Comparison of ENCODE assay signal across 8 cellular contexts in genomic region chr11:36149538-36150242, GRCh38.
DNase-seq lines count a peak whose midpoint lies in the region; ATAC-seq and TF ChIP-seq lines count a peak whose summit lies in the region.

No MANE protein-coding gene starts in this region.

- no peaks in the 10 kb centered on the region for H3K9me3 ChIP-seq in SK-N-SH
- H3K9me3 ChIP-seq in lower lobe of right lung, result no peaks in the 10 kb centered on the region
- H3K9me3 ChIP-seq in tibial artery, result no peaks in the 10 kb centered on the region

- H3K4me1 Mint-ChIP-seq in chondrocyte (ENCODE audit: low read depth), result peaks cover 47% of the 10 kb centered on the region

- POLR2A ChIA-PET in SK-N-SH (lab: Yijun Ruan, JAX), result no interaction called here

- peaks cover 2% of the 10 kb centered on the region for H3K9me3 Mint-ChIP-seq in chondrocyte (ENCODE audit: low read depth)

- TF ChIP-seq EP300 in SK-N-SH (IDR thresholded peaks at IDR 0.05; ENCODE audit: borderline replicate concordance in 1 of 2, low read depth in 1 of 2, low read length in 1 of 2), result peak in 1 of 2 experiments; percentile 97; a peak in 2 of 4 replicates

- peak; percentile 73 for TF ChIP-seq RAD21 in SK-N-SH (IDR thresholded peaks at IDR 0.05; ENCODE audit: low read length)

- H3K4me1 ChIP-seq in SK-N-SH (ENCODE audit: control insufficient read depth in 1 of 2, insufficient read depth in 2 of 2, low read depth in 1 of 2, low read length in 1 of 2), result peaks cover 18 to 19% of the 10 kb centered on the region in 2 experiments; a peak in 3 of 4 replicates
- H3K4me1 ChIP-seq in lower lobe of right lung, result peaks cover 15% of the 10 kb centered on the region
- peaks cover 0 to 15% (median 8%) of the 10 kb centered on the region in 4 donors for H3K4me1 ChIP-seq in tibial artery

- H3K27ac Mint-ChIP-seq in chondrocyte (ENCODE audit: unreplicated experiment), result peak overlapping the region; percentile 91

- no peaks in the 10 kb centered on the region for H3K27me3 ChIP-seq in SK-N-SH (ENCODE audit: insufficient read depth)
- no peaks in the 10 kb centered on the region for H3K27me3 ChIP-seq in lower lobe of right lung (ENCODE audit: low read depth)
- H3K27me3 ChIP-seq in tibial artery, result no peaks in the 10 kb centered on the region

- peak overlapping the region; percentile 44 to 90; a peak in 3 of 4 replicates for H3K27ac ChIP-seq in SK-N-SH (ENCODE audit: low read depth in 2 of 2, low read length in 1 of 2)
- H3K27ac ChIP-seq in lower lobe of right lung, result no peak overlapping the region
- H3K27ac ChIP-seq in tibial artery, result peak overlapping the region in 1 of 2 donors; percentile 33

- intact Hi-C loops in lower lobe of right lung (cut with DNase I) (no loop called here), tibial artery (cut with DNase I; ENCODE audit: low total_unique reads) (no loop called here)

- no peaks in the 10 kb centered on the region for H3K79me2 ChIP-seq in SK-N-SH (ENCODE audit: insufficient read depth)

- peak overlapping the region; percentile 67; the same call in 1 of the 2 replicates for H2AFZ ChIP-seq in SK-N-SH (ENCODE audit: low read depth)

- TF ChIP-seq CTCF in SK-N-SH (IDR thresholded peaks at IDR 0.05) (peak; percentile 75), chondrocyte (IDR thresholded peaks at IDR 0.05) (peak; percentile 80), lower lobe of right lung (IDR thresholded peaks at IDR 0.05) (peak; percentile 29), tibial artery (IDR thresholded peaks at IDR 0.05) (peak in 1 of 2 experiments; percentile 27)

- H3K9ac ChIP-seq in SK-N-SH, result peak overlapping the region; percentile 20; the same call in 1 of the 2 replicates

- WGBS in SK-N-SH (ENCODE audit: low lambda C conversion rate), result 17% methylated on average over 8 of the region's 8 CpGs

- H3K36me3 ChIP-seq in SK-N-SH (replicated peaks in 1 of 2; ENCODE audit: control insufficient read depth in 1 of 2, insufficient read depth in 2 of 2, low read length in 1 of 2) (peaks cover 0 to 2% of the 10 kb centered on the region in 2 experiments), lower lobe of right lung (no peaks in the 10 kb centered on the region), tibial artery (no peaks in the 10 kb centered on the region)

- DNase-seq in NK-92 treated with Interleukin-12 subunit alpha and Interleukin-12 subunit beta, amount 100 ng/mL, for 24 hours (lab: John Stamatoyannopoulos, UW), result peak; percentile 58
- no peak for DNase-seq in NK-92 (lab: John Stamatoyannopoulos, UW; ENCODE audit: unreplicated experiment)
- peak; percentile 100 for DNase-seq in HT1080 (ENCODE audit: low read depth)
- peak; percentile 61 for DNase-seq in SK-N-SH
- no peak for DNase-seq in chondrocyte (ENCODE audit: low spot score)
- peak; percentile 43 for DNase-seq in lower lobe of right lung
- peak; percentile 70 to 71 for DNase-seq in tibial artery

- no peaks in the 10 kb centered on the region for H3K9me2 ChIP-seq in SK-N-SH

- H3K4me2 ChIP-seq in SK-N-SH, result peak overlapping the region; percentile 61

- ATAC-seq in GM21576 (IDR thresholded peaks at IDR 0.05; ENCODE audit: unreplicated experiment), result peak; percentile 85
- ATAC-seq in lower lobe of right lung, result peak; percentile 87 to 89

- no peak overlapping the region for H3K4me3 Mint-ChIP-seq in chondrocyte (ENCODE audit: unreplicated experiment)

- peaks cover 15% of the 10 kb centered on the region for H3F3A ChIP-seq in SK-N-SH (replicated peaks; ENCODE audit: insufficient read depth)

- CTCF ChIA-PET in SK-N-SH (lab: Yijun Ruan, JAX), result interaction anchor here (0.7 to 3.7 kb wide), 10 partner anchors 8 to 328 kb away, joined by 3 to 23 read pairs (median 5); no protein-coding TSS in a partner anchor

- H3K27me3 Mint-ChIP-seq in chondrocyte (ENCODE audit: low read depth), result no peaks in the 10 kb centered on the region

- H4K20me1 ChIP-seq in SK-N-SH (ENCODE audit: insufficient read depth), result no peaks in the 10 kb centered on the region

- no peak overlapping the region for H3K4me3 ChIP-seq in SK-N-SH (ENCODE audit: low read depth in 2 of 2, low read length in 1 of 2)
- no peak overlapping the region for H3K4me3 ChIP-seq in lower lobe of right lung
- no peak overlapping the region for H3K4me3 ChIP-seq in tibial artery

- H3K36me3 Mint-ChIP-seq in chondrocyte (ENCODE audit: low read depth), result no peaks in the 10 kb centered on the region

TF ChIP-seq in SK-N-SH, 30 proteins besides CTCF, POLR2A, EP300 and RAD21 (continues in another document):
- TF ChIP-seq IRF3 (IDR thresholded peaks at IDR 0.05; ENCODE audit: low read depth, low read length), result no peak
- no peak for TF ChIP-seq GABPA (IDR thresholded peaks at IDR 0.05; ENCODE audit: low read depth)
- peak; percentile 79 for TF ChIP-seq PBX3 (IDR thresholded peaks at IDR 0.05)
- no peak; the same call in 1 of the 2 replicates for TF ChIP-seq REST (IDR thresholded peaks at IDR 0.05; ENCODE audit: low read depth, low read length)
- TF ChIP-seq ELF1 (IDR thresholded peaks at IDR 0.05), result no peak; the same call in 1 of the 2 replicates
- peak; percentile 96 for TF ChIP-seq POLR2AphosphoS5 (IDR thresholded peaks at IDR 0.05; ENCODE audit: low read depth, low read length)
- 0 out of 2 replicates have a peak, but pooled peaks have one; percentile 56 for TF ChIP-seq SIN3A (IDR thresholded peaks at IDR 0.05; ENCODE audit: borderline replicate concordance, low read depth, low read length)
- peak; percentile 53; the same call in 1 of the 2 replicates for TF ChIP-seq FOXM1 (IDR thresholded peaks at IDR 0.05; ENCODE audit: low read depth)
- TF ChIP-seq RFX5 (IDR thresholded peaks at IDR 0.05; ENCODE audit: low read length), result no peak
- TF ChIP-seq JUND (IDR thresholded peaks at IDR 0.05), result peak; percentile 100
- peak; percentile 98 for TF ChIP-seq TCF12 (IDR thresholded peaks at IDR 0.05)
- TF ChIP-seq EZH2phosphoT487 (IDR thresholded peaks at IDR 0.05; ENCODE audit: borderline replicate concordance, low read depth), result no peak
- TF ChIP-seq GATA2 (CRISPR knock-in tag; IDR thresholded peaks at IDR 0.05), result no peak
- TF ChIP-seq RXRA (IDR thresholded peaks at IDR 0.05; ENCODE audit: borderline replicate concordance, low read depth), result peak; percentile 90; the same call in 1 of the 2 replicates
- peak; percentile 57; the same call in 1 of the 2 replicates for TF ChIP-seq SMC3 (IDR thresholded peaks at IDR 0.05; ENCODE audit: low read depth, low read length)
- no peak for TF ChIP-seq CHD2 (IDR thresholded peaks at IDR 0.05; ENCODE audit: low read length, partially characterized antibody)
- TF ChIP-seq, protein P1, sequence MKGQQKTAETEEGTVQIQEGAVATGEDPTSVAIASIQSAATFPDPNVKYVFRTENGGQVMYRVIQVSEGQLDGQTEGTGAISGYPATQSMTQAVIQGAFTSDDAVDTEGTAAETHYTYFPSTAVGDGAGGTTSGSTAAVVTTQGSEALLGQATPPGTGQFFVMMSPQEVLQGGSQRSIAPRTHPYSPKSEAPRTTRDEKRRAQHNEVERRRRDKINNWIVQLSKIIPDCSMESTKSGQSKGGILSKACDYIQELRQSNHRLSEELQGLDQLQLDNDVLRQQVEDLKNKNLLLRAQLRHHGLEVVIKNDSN (IDR thresholded peaks at IDR 0.05; ENCODE audit: borderline replicate concordance, low read depth), result peak; percentile 35; the same call in 1 of the 2 replicates

Comparison
In these comparisons a context has a peak if more than half of its experiments do, and no peak if none do; other contexts are left out.
1. DNase-seq: peak in NK-92 treated with Interleukin-12 subunit alpha and Interleukin-12 subunit beta, amount 100 ng/mL, for 24 hours (single experiment), HT1080 (single experiment), SK-N-SH (single experiment), lower lobe of right lung (single experiment) and tibial artery (2 of 2); none in NK-92 (single experiment) and chondrocyte (single experiment).